27 cellular contexts compared by ENCODE assay signal in genomic region chr22:48612077-48612995, GRCh38.
"Had no signal": no experiment of that assay in that cellular context is flagged by ENCODE, and none has a peak within 500 bp of the region (broad histone marks: within the 10 kb centered on the region; RNA-seq: fewer than 3 reads in every experiment).

No MANE protein-coding gene starts in this region.

- DNase-seq: stimulated activated CD4-positive, alpha-beta T cell treated with anti-CD3 and anti-CD28 coated beads, Interleukin-2, amount 100 ng/mL, for 48 hours; stimulated activated CD4-positive, alpha-beta T cell treated with anti-CD3 and anti-CD28 coated beads, Interleukin-4, amount 100 ng/mL, for 1 hour; stimulated activated CD4-positive, alpha-beta T cell treated with anti-CD3 and anti-CD28 coated beads, Interleukin-4, amount 100 ng/mL, for 24 hours; stimulated activated CD4-positive, alpha-beta T cell treated with anti-CD3 and anti-CD28 coated beads, Interleukin-4, amount 100 ng/mL, for 4 hours; stimulated activated CD8-positive, alpha-beta memory T cell treated with anti-CD3 and anti-CD28 coated beads, Interleukin-4, amount 100 ng/mL, for 48 hours; stimulated activated naive B cell treated with anti-CD40 and anti-IgM and Interleukin-4, amounts not matched to agents 10 μg/mL and 1 μg/mL and 100 μg/mL, for 72 hours; stimulated activated naive CD4-positive, alpha-beta T cell; stimulated activated naive CD4-positive, alpha-beta T cell treated with Interleukin-2 at 50 U/mL for 16 hours; stimulated activated naive CD8-positive, alpha-beta T cell treated with anti-CD3 and anti-CD28 coated beads, Interleukin-15, amount 100 ng/mL, for 72 hours; stimulated activated naive CD8-positive, alpha-beta T cell treated with anti-CD3 and anti-CD28 coated beads, Interleukin-15, Interleukin-2, amounts not matched to agents 100 U/mL and 50 U/mL, for 24 hours; stomach; testis; thyroid gland; tibial artery; transverse colon; trophoblast cell; upper lobe of left lung; upper lobe of right lung; uterus had no signal

- H3K27me3 Mint-ChIP-seq: stimulated activated naive B cell treated with anti-CD40 and anti-IgM and Interleukin-4, amounts not matched to agents 10 μg/mL and 1 μg/mL and 100 μg/mL, for 72 hours; stimulated activated naive CD8-positive, alpha-beta T cell treated with anti-CD3 and anti-CD28 coated beads, Interleukin-15, amount 100 ng/mL, for 72 hours; stimulated activated naive CD8-positive, alpha-beta T cell treated with anti-CD3 and anti-CD28 coated beads, Interleukin-15, Interleukin-2, amounts not matched to agents 100 ng/mL and 50 ng/mL, for 24 hours; type B pancreatic cell had no signal

- H3K4me1 ChIP-seq: stomach, suprapubic skin, testis, thyroid gland, tibial artery, transverse colon, upper lobe of left lung, upper lobe of right lung, uterus, vagina had no signal

- H3K4me3 ChIP-seq: stomach, suprapubic skin, testis, thoracic aorta, thyroid gland, tibial artery, tibial nerve, transverse colon, upper lobe of left lung, upper lobe of right lung, uterus, vagina had no signal

- H3K36me3 Mint-ChIP-seq: stimulated activated effector memory CD8-positive, alpha-beta T cell treated with anti-CD3 and anti-CD28 coated beads, Interleukin-12 subunit alpha, Interleukin-12 subunit beta, amount 100 ng/mL, for 72 hours; stimulated activated naive B cell treated with anti-CD40 and anti-IgM and Interleukin-4, amounts not matched to agents 10 μg/mL and 1 μg/mL and 100 μg/mL, for 72 hours had no signal

- H3K4me1 Mint-ChIP-seq: stimulated activated effector memory CD8-positive, alpha-beta T cell treated with anti-CD3 and anti-CD28 coated beads, Interleukin-12 subunit alpha, Interleukin-12 subunit beta, amount 100 ng/mL, for 72 hours; stimulated activated naive B cell treated with anti-CD40 and anti-IgM and Interleukin-4, amounts not matched to agents 10 μg/mL and 1 μg/mL and 100 μg/mL, for 72 hours; stimulated activated naive CD8-positive, alpha-beta T cell treated with anti-CD3 and anti-CD28 coated beads, Interleukin-15, amount 100 ng/mL, for 72 hours had no signal

- H3K27ac Mint-ChIP-seq: stimulated activated effector memory CD8-positive, alpha-beta T cell treated with anti-CD3 and anti-CD28 coated beads, Interleukin-12 subunit alpha, Interleukin-12 subunit beta, amount 100 ng/mL, for 72 hours; stimulated activated naive B cell treated with anti-CD40 and anti-IgM and Interleukin-4, amounts not matched to agents 10 μg/mL and 1 μg/mL and 100 μg/mL, for 72 hours; stimulated activated naive CD8-positive, alpha-beta T cell treated with anti-CD3 and anti-CD28 coated beads, Interleukin-15, Interleukin-2, amounts not matched to agents 100 ng/mL and 50 ng/mL, for 24 hours; type B pancreatic cell had no signal

- H3K9me3 Mint-ChIP-seq: stimulated activated effector memory CD8-positive, alpha-beta T cell treated with anti-CD3 and anti-CD28 coated beads, Interleukin-12 subunit alpha, Interleukin-12 subunit beta, amount 100 ng/mL, for 72 hours; stimulated activated naive CD8-positive, alpha-beta T cell treated with anti-CD3 and anti-CD28 coated beads, Interleukin-15, Interleukin-2, amounts not matched to agents 100 ng/mL and 50 ng/mL, for 24 hours had no signal

- FAIRE-seq: urothelium cell line had no signal

- H3K4me3 Mint-ChIP-seq: stimulated activated effector memory CD8-positive, alpha-beta T cell treated with anti-CD3 and anti-CD28 coated beads, Interleukin-12 subunit alpha, Interleukin-12 subunit beta, amount 100 ng/mL, for 72 hours; stimulated activated naive B cell treated with anti-CD40 and anti-IgM and Interleukin-4, amounts not matched to agents 10 μg/mL and 1 μg/mL and 100 μg/mL, for 72 hours; stimulated activated naive CD8-positive, alpha-beta T cell treated with anti-CD3 and anti-CD28 coated beads, Interleukin-15, amount 100 ng/mL, for 72 hours; stimulated activated naive CD8-positive, alpha-beta T cell treated with anti-CD3 and anti-CD28 coated beads, Interleukin-15, Interleukin-2, amounts not matched to agents 100 ng/mL and 50 ng/mL, for 24 hours; type B pancreatic cell had no signal

- H3K36me3 ChIP-seq: stomach, suprapubic skin, thoracic aorta, thyroid gland, tibial artery, transverse colon, upper lobe of left lung, upper lobe of right lung, uterus, vagina had no signal

- H3K27ac ChIP-seq: stomach, suprapubic skin, testis, thoracic aorta, thyroid gland, tibial artery, transverse colon, upper lobe of left lung, upper lobe of right lung, uterus, vagina had no signal

- H3K27me3 ChIP-seq: stomach, suprapubic skin, testis, thyroid gland, tibial artery, tibial nerve, transverse colon, upper lobe of left lung, upper lobe of right lung, uterus, vagina had no signal

- ATAC-seq: stimulated activated effector memory CD8-positive, alpha-beta T cell treated with anti-CD3 and anti-CD28 coated beads, Interleukin-12 subunit alpha, Interleukin-12 subunit beta, amount 100 ng/mL, for 72 hours; stimulated activated naive B cell treated with anti-CD40 and anti-IgM and Interleukin-4, amounts not matched to agents 10 μg/mL and 1 μg/mL and 100 μg/mL, for 72 hours; stimulated activated naive CD8-positive, alpha-beta T cell treated with anti-CD3 and anti-CD28 coated beads, Interleukin-15, amount 100 ng/mL, for 72 hours; stimulated activated naive CD8-positive, alpha-beta T cell treated with anti-CD3 and anti-CD28 coated beads, Interleukin-15, Interleukin-2, amounts not matched to agents 100 U/mL and 50 U/mL, for 24 hours; upper lobe of right lung had no signal

- H3K9me3 ChIP-seq: suprapubic skin, testis, thoracic aorta, thyroid gland, tibial artery, tibial nerve, transverse colon, upper lobe of right lung, uterus, vagina had no signal
